In the genomic region with DNA sequence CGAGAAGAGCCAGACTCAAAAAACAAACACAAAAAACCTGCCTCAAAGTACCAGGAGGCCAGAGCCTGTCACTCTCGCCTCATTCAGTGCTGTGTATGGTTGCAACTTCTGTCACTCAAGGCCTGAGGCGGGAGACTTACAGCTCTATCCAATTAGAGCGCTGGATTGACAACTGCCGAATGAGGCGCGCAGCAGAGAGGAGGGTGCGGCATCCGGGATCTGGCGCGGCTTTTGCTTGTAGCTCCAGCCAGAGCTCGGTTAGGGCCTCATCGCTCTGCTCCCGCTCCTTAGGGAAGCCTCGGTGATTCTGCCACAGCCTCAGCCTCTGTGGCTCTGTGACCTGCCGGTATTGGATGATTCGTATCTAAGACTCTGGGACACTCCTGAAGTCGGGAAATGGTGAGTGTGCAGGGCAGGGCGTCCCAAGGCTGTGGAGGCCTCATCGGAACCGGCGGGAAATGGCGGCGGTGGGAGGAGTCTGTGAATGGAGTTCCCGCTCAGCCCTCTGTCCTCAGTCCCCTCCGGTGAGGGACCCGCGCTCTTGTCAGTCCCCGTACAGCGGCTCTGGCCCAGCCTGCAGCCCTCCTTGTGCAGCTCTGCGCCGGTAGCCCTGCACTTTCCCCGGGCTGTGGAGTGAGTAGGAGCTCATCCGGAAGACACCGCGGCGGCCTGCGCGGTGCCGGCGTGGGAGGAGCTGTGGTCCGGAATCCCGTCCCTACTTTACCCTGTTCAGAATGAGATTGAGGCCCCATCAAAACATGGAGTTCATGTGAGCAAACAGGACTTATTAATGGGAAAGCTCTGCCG, we compare ENCODE assay signal across 1 cellular context.
TF ChIP-seq lines count a peak whose summit lies in the region.

A gene (plus strand): TSS at position 227 of the 807 bp plus-strand sequence. CDS start 170 bp downstream, at position 397.

TF ChIP-seq in GM12878, 131 proteins besides CTCF, POLR2A, EP300 and RAD21 (continued from another document and continues in another):
- TF ChIP-seq ZSCAN29 (IDR thresholded peaks at IDR 0.05) (no peak), SMC3 (IDR thresholded peaks at IDR 0.05; ENCODE audit: borderline replicate concordance, low read length) (no peak), TBL1XR1 (IDR thresholded peaks at IDR 0.05; ENCODE audit: low read depth, low read length) (no peak), CHD2 (IDR thresholded peaks at IDR 0.05; ENCODE audit: borderline replicate concordance, low read depth, low read length) (peak; percentile 90), POU2F2 (IDR thresholded peaks at IDR 0.05; ENCODE audit: borderline replicate concordance, low read depth, low read length) (peak; percentile 42; the same call in 1 of the 3 replicates), RB1 (IDR thresholded peaks at IDR 0.05; ENCODE audit: borderline replicate concordance) (peak; percentile 97), MYC (IDR thresholded peaks at IDR 0.05; ENCODE audit: insufficient read depth, insufficient read length, insufficient replicate concordance, low read length, severe bottlenecking) (peak; percentile 62), SMAD5 (IDR thresholded peaks at IDR 0.05; ENCODE audit: low read depth) (peak; percentile 81; the same call in 1 of the 2 replicates), NRF1 (conservative IDR thresholded peaks at IDR 0.05; ENCODE audit: low read depth, low read length) (peak; percentile 15; the same call in 1 of the 2 replicates), ZZZ3 (IDR thresholded peaks at IDR 0.05; ENCODE audit: control insufficient read depth, insufficient read length, low read depth) (no peak), NFYA (IDR thresholded peaks at IDR 0.05; ENCODE audit: borderline replicate concordance, low read depth, low read length) (peak; percentile 72), LARP7 (IDR thresholded peaks at IDR 0.05) (peak; percentile 72; the same call in 1 of the 2 replicates), CBFB (IDR thresholded peaks at IDR 0.05; ENCODE audit: low read depth) (peak; percentile 73; the same call in 1 of the 2 replicates), FOS (IDR thresholded peaks at IDR 0.05; ENCODE audit: borderline replicate concordance, extremely low read depth, insufficient read length) (peak; percentile 66), RBBP5 (conservative IDR thresholded peaks at IDR 0.05) (no peak), BACH1 (IDR thresholded peaks at IDR 0.05; ENCODE audit: borderline replicate concordance) (no peak), CEBPB (IDR thresholded peaks at IDR 0.05; ENCODE audit: borderline replicate concordance in 1 of 2, low read depth in 2 of 2, low read length in 2 of 2) (no peak), CBX5 (IDR thresholded peaks at IDR 0.05; ENCODE audit: low read depth) (0 out of 2 replicates have a peak, but pooled peaks have one; percentile 35), NR2C2 (IDR thresholded peaks at IDR 0.05; ENCODE audit: borderline replicate concordance, control insufficient read depth, insufficient read length, low read depth) (no peak), NBN (IDR thresholded peaks at IDR 0.05) (peak; percentile 68; the same call in 1 of the 2 replicates), STAT1 (conservative IDR thresholded peaks at IDR 0.05) (0 out of 2 replicates have a peak, but pooled peaks have one; percentile 19), CHD1 (IDR thresholded peaks at IDR 0.05; ENCODE audit: low read depth, low read length) (0 out of 2 replicates have a peak, but pooled peaks have one; percentile 49), BCL11A (IDR thresholded peaks at IDR 0.05; ENCODE audit: low read depth, low read length) (0 out of 2 replicates have a peak, but pooled peaks have one; percentile 13), SIN3A (IDR thresholded peaks at IDR 0.05; ENCODE audit: low read depth, low read length) (peak; percentile 79), SMAD1 (IDR thresholded peaks at IDR 0.05; ENCODE audit: low read depth, partially characterized antibody) (no peak), PAX5 (IDR thresholded peaks at IDR 0.05; ENCODE audit: borderline replicate concordance, low read depth, low read length) (no peak), MXI1 (IDR thresholded peaks at IDR 0.05; ENCODE audit: low read depth, low read length) (peak; percentile 78), IKZF2 (IDR thresholded peaks at IDR 0.05) (peak; percentile 38 to 40; a peak in 3 of 4 replicates), MEF2B (IDR thresholded peaks at IDR 0.05; ENCODE audit: partially characterized antibody, poor library complexity, severe bottlenecking) (no peak), PML (IDR thresholded peaks at IDR 0.05; ENCODE audit: low read length) (0 out of 2 replicates have a peak, but pooled peaks have one; percentile 67), DPF2 (IDR thresholded peaks at IDR 0.05) (peak; percentile 99), GABPA (IDR thresholded peaks at IDR 0.05; ENCODE audit: low read depth) (peak; percentile 69), MTA3 (IDR thresholded peaks at IDR 0.05; ENCODE audit: borderline replicate concordance, low read length) (no peak), BHLHE40 (IDR thresholded peaks at IDR 0.05; ENCODE audit: borderline replicate concordance in 1 of 2, low read depth in 2 of 2, low read length in 1 of 2) (peak in 1 of 2 experiments; percentile 6; a peak in 1 of 4 replicates)
- TF ChIP-seq, protein P1, sequence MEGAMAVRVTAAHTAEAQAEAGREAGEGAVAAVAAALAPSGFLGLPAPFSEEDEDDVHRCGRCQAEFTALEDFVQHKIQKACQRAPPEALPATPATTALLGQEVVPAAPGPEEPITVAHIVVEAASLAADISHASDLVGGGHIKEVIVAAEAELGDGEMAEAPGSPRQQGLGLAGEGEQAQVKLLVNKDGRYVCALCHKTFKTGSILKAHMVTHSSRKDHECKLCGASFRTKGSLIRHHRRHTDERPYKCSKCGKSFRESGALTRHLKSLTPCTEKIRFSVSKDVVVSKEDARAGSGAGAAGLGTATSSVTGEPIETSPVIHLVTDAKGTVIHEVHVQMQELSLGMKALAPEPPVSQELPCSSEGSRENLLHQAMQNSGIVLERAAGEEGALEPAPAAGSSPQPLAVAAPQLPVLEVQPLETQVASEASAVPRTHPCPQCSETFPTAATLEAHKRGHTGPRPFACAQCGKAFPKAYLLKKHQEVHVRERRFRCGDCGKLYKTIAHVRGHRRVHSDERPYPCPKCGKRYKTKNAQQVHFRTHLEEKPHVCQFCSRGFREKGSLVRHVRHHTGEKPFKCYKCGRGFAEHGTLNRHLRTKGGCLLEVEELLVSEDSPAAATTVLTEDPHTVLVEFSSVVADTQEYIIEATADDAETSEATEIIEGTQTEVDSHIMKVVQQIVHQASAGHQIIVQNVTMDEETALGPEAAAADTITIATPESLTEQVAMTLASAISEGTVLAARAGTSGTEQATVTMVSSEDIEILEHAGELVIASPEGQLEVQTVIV (IDR thresholded peaks at IDR 0.05; ENCODE audit: borderline replicate concordance, partially characterized antibody): peak; percentile 47
- TF ChIP-seq, protein P2, sequence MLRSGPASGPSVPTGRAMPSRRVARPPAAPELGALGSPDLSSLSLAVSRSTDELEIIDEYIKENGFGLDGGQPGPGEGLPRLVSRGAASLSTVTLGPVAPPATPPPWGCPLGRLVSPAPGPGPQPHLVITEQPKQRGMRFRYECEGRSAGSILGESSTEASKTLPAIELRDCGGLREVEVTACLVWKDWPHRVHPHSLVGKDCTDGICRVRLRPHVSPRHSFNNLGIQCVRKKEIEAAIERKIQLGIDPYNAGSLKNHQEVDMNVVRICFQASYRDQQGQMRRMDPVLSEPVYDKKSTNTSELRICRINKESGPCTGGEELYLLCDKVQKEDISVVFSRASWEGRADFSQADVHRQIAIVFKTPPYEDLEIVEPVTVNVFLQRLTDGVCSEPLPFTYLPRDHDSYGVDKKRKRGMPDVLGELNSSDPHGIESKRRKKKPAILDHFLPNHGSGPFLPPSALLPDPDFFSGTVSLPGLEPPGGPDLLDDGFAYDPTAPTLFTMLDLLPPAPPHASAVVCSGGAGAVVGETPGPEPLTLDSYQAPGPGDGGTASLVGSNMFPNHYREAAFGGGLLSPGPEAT (IDR thresholded peaks at IDR 0.05; ENCODE audit: low read depth): peak; percentile 72
- TF ChIP-seq, protein P3, sequence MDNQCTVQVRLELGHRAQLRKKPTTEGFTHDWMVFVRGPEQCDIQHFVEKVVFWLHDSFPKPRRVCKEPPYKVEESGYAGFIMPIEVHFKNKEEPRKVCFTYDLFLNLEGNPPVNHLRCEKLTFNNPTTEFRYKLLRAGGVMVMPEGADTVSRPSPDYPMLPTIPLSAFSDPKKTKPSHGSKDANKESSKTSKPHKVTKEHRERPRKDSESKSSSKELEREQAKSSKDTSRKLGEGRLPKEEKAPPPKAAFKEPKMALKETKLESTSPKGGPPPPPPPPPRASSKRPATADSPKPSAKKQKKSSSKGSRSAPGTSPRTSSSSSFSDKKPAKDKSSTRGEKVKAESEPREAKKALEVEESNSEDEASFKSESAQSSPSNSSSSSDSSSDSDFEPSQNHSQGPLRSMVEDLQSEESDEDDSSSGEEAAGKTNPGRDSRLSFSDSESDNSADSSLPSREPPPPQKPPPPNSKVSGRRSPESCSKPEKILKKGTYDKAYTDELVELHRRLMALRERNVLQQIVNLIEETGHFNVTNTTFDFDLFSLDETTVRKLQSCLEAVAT (IDR thresholded peaks at IDR 0.05): peak; percentile 51; the same call in 1 of the 2 replicates
- TF ChIP-seq, protein P4, sequence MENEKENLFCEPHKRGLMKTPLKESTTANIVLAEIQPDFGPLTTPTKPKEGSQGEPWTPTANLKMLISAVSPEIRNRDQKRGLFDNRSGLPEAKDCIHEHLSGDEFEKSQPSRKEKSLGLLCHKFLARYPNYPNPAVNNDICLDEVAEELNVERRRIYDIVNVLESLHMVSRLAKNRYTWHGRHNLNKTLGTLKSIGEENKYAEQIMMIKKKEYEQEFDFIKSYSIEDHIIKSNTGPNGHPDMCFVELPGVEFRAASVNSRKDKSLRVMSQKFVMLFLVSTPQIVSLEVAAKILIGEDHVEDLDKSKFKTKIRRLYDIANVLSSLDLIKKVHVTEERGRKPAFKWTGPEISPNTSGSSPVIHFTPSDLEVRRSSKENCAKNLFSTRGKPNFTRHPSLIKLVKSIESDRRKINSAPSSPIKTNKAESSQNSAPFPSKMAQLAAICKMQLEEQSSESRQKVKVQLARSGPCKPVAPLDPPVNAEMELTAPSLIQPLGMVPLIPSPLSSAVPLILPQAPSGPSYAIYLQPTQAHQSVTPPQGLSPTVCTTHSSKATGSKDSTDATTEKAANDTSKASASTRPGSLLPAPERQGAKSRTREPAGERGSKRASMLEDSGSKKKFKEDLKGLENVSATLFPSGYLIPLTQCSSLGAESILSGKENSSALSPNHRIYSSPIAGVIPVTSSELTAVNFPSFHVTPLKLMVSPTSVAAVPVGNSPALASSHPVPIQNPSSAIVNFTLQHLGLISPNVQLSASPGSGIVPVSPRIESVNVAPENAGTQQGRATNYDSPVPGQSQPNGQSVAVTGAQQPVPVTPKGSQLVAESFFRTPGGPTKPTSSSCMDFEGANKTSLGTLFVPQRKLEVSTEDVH (IDR thresholded peaks at IDR 0.05; ENCODE audit: low read depth, partially characterized antibody): peak; percentile 74
- TF ChIP-seq, protein P5, sequence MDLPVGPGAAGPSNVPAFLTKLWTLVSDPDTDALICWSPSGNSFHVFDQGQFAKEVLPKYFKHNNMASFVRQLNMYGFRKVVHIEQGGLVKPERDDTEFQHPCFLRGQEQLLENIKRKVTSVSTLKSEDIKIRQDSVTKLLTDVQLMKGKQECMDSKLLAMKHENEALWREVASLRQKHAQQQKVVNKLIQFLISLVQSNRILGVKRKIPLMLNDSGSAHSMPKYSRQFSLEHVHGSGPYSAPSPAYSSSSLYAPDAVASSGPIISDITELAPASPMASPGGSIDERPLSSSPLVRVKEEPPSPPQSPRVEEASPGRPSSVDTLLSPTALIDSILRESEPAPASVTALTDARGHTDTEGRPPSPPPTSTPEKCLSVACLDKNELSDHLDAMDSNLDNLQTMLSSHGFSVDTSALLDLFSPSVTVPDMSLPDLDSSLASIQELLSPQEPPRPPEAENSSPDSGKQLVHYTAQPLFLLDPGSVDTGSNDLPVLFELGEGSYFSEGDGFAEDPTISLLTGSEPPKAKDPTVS (IDR thresholded peaks at IDR 0.05; ENCODE audit: low read depth, low read length): no peak
- TF ChIP-seq, protein P6, sequence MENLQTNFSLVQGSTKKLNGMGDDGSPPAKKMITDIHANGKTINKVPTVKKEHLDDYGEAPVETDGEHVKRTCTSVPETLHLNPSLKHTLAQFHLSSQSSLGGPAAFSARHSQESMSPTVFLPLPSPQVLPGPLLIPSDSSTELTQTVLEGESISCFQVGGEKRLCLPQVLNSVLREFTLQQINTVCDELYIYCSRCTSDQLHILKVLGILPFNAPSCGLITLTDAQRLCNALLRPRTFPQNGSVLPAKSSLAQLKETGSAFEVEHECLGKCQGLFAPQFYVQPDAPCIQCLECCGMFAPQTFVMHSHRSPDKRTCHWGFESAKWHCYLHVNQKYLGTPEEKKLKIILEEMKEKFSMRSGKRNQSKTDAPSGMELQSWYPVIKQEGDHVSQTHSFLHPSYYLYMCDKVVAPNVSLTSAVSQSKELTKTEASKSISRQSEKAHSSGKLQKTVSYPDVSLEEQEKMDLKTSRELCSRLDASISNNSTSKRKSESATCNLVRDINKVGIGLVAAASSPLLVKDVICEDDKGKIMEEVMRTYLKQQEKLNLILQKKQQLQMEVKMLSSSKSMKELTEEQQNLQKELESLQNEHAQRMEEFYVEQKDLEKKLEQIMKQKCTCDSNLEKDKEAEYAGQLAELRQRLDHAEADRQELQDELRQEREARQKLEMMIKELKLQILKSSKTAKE (IDR thresholded peaks at IDR 0.05; ENCODE audit: low read depth, poor library complexity, severe bottlenecking): peak; percentile 45
- TF ChIP-seq, protein P7, sequence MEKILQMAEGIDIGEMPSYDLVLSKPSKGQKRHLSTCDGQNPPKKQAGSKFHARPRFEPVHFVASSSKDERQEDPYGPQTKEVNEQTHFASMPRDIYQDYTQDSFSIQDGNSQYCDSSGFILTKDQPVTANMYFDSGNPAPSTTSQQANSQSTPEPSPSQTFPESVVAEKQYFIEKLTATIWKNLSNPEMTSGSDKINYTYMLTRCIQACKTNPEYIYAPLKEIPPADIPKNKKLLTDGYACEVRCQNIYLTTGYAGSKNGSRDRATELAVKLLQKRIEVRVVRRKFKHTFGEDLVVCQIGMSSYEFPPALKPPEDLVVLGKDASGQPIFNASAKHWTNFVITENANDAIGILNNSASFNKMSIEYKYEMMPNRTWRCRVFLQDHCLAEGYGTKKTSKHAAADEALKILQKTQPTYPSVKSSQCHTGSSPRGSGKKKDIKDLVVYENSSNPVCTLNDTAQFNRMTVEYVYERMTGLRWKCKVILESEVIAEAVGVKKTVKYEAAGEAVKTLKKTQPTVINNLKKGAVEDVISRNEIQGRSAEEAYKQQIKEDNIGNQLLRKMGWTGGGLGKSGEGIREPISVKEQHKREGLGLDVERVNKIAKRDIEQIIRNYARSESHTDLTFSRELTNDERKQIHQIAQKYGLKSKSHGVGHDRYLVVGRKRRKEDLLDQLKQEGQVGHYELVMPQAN (conservative IDR thresholded peaks at IDR 0.05): peak; percentile 96
- TF ChIP-seq, protein P8, sequence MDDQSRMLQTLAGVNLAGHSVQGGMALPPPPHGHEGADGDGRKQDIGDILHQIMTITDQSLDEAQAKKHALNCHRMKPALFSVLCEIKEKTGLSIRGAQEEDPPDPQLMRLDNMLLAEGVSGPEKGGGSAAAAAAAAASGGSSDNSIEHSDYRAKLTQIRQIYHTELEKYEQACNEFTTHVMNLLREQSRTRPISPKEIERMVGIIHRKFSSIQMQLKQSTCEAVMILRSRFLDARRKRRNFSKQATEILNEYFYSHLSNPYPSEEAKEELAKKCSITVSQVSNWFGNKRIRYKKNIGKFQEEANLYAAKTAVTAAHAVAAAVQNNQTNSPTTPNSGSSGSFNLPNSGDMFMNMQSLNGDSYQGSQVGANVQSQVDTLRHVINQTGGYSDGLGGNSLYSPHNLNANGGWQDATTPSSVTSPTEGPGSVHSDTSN (IDR thresholded peaks at IDR 0.05; ENCODE audit: insufficient replicate concordance, low read depth, low read length): peak; percentile 100
